ENCODE assay signal across 8 cellular contexts in the genomic region with DNA sequence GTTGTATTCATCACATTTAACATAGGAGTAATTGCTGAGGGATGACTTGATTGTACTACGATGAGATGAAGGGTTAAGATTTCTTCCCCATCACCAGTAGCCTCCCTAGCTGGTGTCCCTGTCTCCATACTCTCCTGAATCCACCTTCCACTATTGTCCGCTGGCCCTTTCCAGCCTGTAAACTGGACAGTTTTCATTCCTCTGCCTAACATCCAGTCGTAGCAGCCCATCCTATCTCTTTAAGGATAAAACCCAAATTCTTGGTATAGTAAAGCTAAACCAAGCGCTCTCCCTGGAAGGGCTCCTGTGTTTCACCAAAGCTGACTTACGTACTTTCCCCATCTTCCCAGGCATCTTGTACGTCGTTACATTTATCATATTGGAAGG. TPM values are rescaled to one million over a fixed set of nuclear protein-coding genes. Genes with fewer than 3 reads are reported as not detected.
DNase-seq lines count a peak whose midpoint lies in the region; ATAC-seq and TF ChIP-seq lines count a peak whose summit lies in the region.

No MANE protein-coding gene starts in this region.

- H3K4me3 Mint-ChIP-seq in chondrocyte (ENCODE audit: unreplicated experiment): peak overlapping the region; percentile 86

- peaks cover 6% of the 10 kb centered on the region for H3K36me3 Mint-ChIP-seq in chondrocyte (ENCODE audit: low read depth)

- H3K27me3 ChIP-seq in lung (ENCODE audit: control insufficient read depth, insufficient read depth): no peaks in the 10 kb centered on the region
- H3K27me3 ChIP-seq in tibial artery: no peaks in the 10 kb centered on the region

- no peaks in the 10 kb centered on the region for H3K27me3 Mint-ChIP-seq in chondrocyte (ENCODE audit: low read depth)

- H3K27ac ChIP-seq in lung (ENCODE audit: low read depth in 1 of 2, low read length in 1 of 2): peak overlapping the region; percentile 81 to 95
- peak overlapping the region; percentile 97 to 98 for H3K27ac ChIP-seq in tibial artery

- H3K27ac Mint-ChIP-seq in chondrocyte (ENCODE audit: unreplicated experiment): peak overlapping the region; percentile 99

- DNase-seq in Ammon's horn (ENCODE audit: low spot score): peak; percentile 35
- DNase-seq in OCI-M1 (lab: John Stamatoyannopoulos, UW): peak; percentile 83
- DNase-seq in chondrocyte (ENCODE audit: low spot score): no peak
- DNase-seq in lung (ENCODE audit: low spot score): no peak
- no peak for DNase-seq in tibial artery
- DNase-seq in activated effector memory CD4-positive, alpha-beta T cell treated with anti-CD3 and anti-CD28 coated beads, Interleukin-2, amount 50 U/mL, for 16 hours: no peak

- H3K4me1 ChIP-seq in lung (ENCODE audit: control insufficient read depth in 2 of 2, insufficient read depth in 2 of 2, low read length in 2 of 2): peaks cover 0 to 5% of the 10 kb centered on the region in 2 donors
- H3K4me1 ChIP-seq in tibial artery: peaks cover 0 to 52% (median 29%) of the 10 kb centered on the region in 4 donors

- H3K36me3 ChIP-seq in lung (ENCODE audit: control insufficient read depth in 2 of 2, insufficient read depth in 2 of 2, low read length in 2 of 2) (peaks cover 1 to 3% of the 10 kb centered on the region in 2 donors), tibial artery (peaks cover 0 to 6% (median 4%) of the 10 kb centered on the region in 3 donors)

- intact Hi-C loops in tibial artery (cut with DNase I; ENCODE audit: low total_unique reads): no loop called here

- H3K9me3 ChIP-seq in lung (ENCODE audit: control insufficient read depth in 2 of 2, insufficient read depth in 1 of 2, low read length in 1 of 2): no peaks in the 10 kb centered on the region
- no peaks in the 10 kb centered on the region for H3K9me3 ChIP-seq in tibial artery

- no peak for ATAC-seq in lung (ENCODE audit: insufficient read depth, low FRiP score)
- ATAC-seq in GM18519 (IDR thresholded peaks at IDR 0.05; ENCODE audit: low FRiP score, unreplicated experiment): no peak

- H3K4me1 Mint-ChIP-seq in chondrocyte (ENCODE audit: low read depth): peaks cover 56% of the 10 kb centered on the region

- peak overlapping the region; percentile 90 for H3K4me3 ChIP-seq in GM12875 (ENCODE audit: low read depth, low read length)
- H3K4me3 ChIP-seq in lung: peak overlapping the region; percentile 85
- peak overlapping the region; percentile 65 to 72 for H3K4me3 ChIP-seq in tibial artery

- 2 to 3% methylated on average over 7 of the region's 7 CpGs for WGBS in lung, 2 donors

- no peak for TF ChIP-seq CTCF in GM12875 (IDR thresholded peaks at IDR 0.05; ENCODE audit: borderline replicate concordance, insufficient read depth, low read depth, low read length)
- TF ChIP-seq CTCF in chondrocyte (IDR thresholded peaks at IDR 0.05): no peak
- no peak for TF ChIP-seq CTCF in lung (IDR thresholded peaks at IDR 0.05; ENCODE audit: control extremely low read depth, extremely low read depth)
- no peak for TF ChIP-seq CTCF in tibial artery (IDR thresholded peaks at IDR 0.05)

- H3K9me3 Mint-ChIP-seq in chondrocyte (ENCODE audit: low read depth): no peaks in the 10 kb centered on the region

RNA-seq across cellular contexts. Expression of a gene that starts 0.7 kb away (rescaled TPM):
- total RNA-seq in chondrocyte: 31.6 to 36.6 TPM (median 33.6 TPM) in 3 replicates
- total RNA-seq in lung: 10 to 100 TPM; 29.8 to 32.8 TPM
- 10 to 100 TPM; 23.4 to 53.2 TPM for polyA plus RNA-seq in lung

RNA-seq across cellular contexts. Expression of a gene that starts 28.2 kb away (rescaled TPM):
- total RNA-seq in chondrocyte: 223 to 285 TPM (median 226 TPM) in 3 replicates
- total RNA-seq in lung: 100 to 1,000 TPM; 238 to 611 TPM
- polyA plus RNA-seq in lung: 100 to 1,000 TPM; 133 to 175 TPM

Comparison
In these comparisons a context has a peak if more than half of its experiments do, and no peak if none do; other contexts are left out.
1. DNase-seq: peak in Ammon's horn (single experiment) and OCI-M1 (single experiment); none in chondrocyte (single experiment), lung (single experiment), tibial artery (0 of 2) and activated effector memory CD4-positive, alpha-beta T cell treated with anti-CD3 and anti-CD28 coated beads, Interleukin-2, amount 50 U/mL, for 16 hours (single experiment).
2. Peak in every context shown above with its lines, with median percentiles within 50 percentile points of each other: H3K4me3 ChIP-seq.